ENCODE assay signal across 8 cellular contexts in genomic region chr10:99329238-99329890, GRCh38. TPM values are rescaled to one million over a fixed set of nuclear protein-coding genes. Genes with fewer than 3 reads are reported as not detected.
DNase-seq lines count a peak whose midpoint lies in the region; ATAC-seq and TF ChIP-seq lines count a peak whose summit lies in the region.

TSS of gene CNNM1 (plus strand) at chr10:99329356. CDS start at chr10:99329388, 32 bp downstream.

- intact Hi-C loops in activated naive CD4-positive, alpha-beta T cell treated with anti-CD3 and anti-CD28 coated beads for 36 hours (cut with micrococcal nuclease): no loop called here
- intact Hi-C loops in left cardiac atrium (cut with DNase I): no loop called here
- intact Hi-C loops in prostate gland (cut with DNase I): no loop called here

- H3K36me3 Mint-ChIP-seq in activated naive CD4-positive, alpha-beta T cell treated with anti-CD3 and anti-CD28 coated beads for 36 hours (ENCODE audit: low read depth): peaks cover 3% of the 10 kb centered on the region

- H3K36me3 ChIP-seq in MG63 (no peaks in the 10 kb centered on the region), prostate gland (no peaks in the 10 kb centered on the region)

- H3K9me3 ChIP-seq in MG63 (no peaks in the 10 kb centered on the region), prostate gland (no peaks in the 10 kb centered on the region)

- H3K27ac ChIP-seq in prostate gland: peak within 1 kb of the TSS in 1 of 2 donors; percentile 52

- in situ Hi-C loops in Caki2 (cut with HindIII; ENCODE audit: low pct_unique_long_range_greater_than_20kb, low sequenced_read_pairs): no loop called here

- H3K4me1 ChIP-seq in prostate gland (replicated peaks): no peaks in the 10 kb centered on the region

- H3K9me3 Mint-ChIP-seq in activated naive CD4-positive, alpha-beta T cell treated with anti-CD3 and anti-CD28 coated beads for 36 hours: no peaks in the 10 kb centered on the region

- H3K27me3 ChIP-seq in MG63: peaks cover 7% of the 10 kb centered on the region
- H3K27me3 ChIP-seq in prostate gland (replicated peaks; ENCODE audit: insufficient read depth): no peaks in the 10 kb centered on the region

- H3K27ac Mint-ChIP-seq in activated naive CD4-positive, alpha-beta T cell treated with anti-CD3 and anti-CD28 coated beads for 36 hours: no peak within 1 kb of the TSS

- peaks cover 16% of the 10 kb centered on the region for H3K4me1 Mint-ChIP-seq in activated naive CD4-positive, alpha-beta T cell treated with anti-CD3 and anti-CD28 coated beads for 36 hours (ENCODE audit: low read depth)

- peak within 1 kb of the TSS; percentile 33 for H3K4me3 ChIP-seq in MG63
- peak within 1 kb of the TSS; percentile 45 to 53 for H3K4me3 ChIP-seq in prostate gland

- H3K4me3 Mint-ChIP-seq in activated naive CD4-positive, alpha-beta T cell treated with anti-CD3 and anti-CD28 coated beads for 36 hours: peak within 1 kb of the TSS; percentile 58

- WGBS in prostate gland: 0% methylated on average over 25 of the region's 69 CpGs

- peak; percentile 77 for ATAC-seq in GM21390 (IDR thresholded peaks at IDR 0.05; ENCODE audit: unreplicated experiment)
- peak; percentile 73 for ATAC-seq in left cardiac atrium

- TF ChIP-seq CTCF in prostate gland (IDR thresholded peaks at IDR 0.05): no peak

- DNase-seq in Caki2 (ENCODE audit: low read depth) (peak; percentile 66), MG63 (peak; percentile 26), left cardiac atrium (peak; percentile 34), prostate gland (ENCODE audit: low spot score) (peak; percentile 40), amniotic stem cell (lab: John Stamatoyannopoulos, UW) (no peak), GDM1 (lab: John Stamatoyannopoulos, UW) (no peak)
- DNase-seq in activated naive CD4-positive, alpha-beta T cell treated with anti-CD3 and anti-CD28 coated beads for 36 hours: peak; percentile 56

- peaks cover 30% of the 10 kb centered on the region for H3K27me3 Mint-ChIP-seq in activated naive CD4-positive, alpha-beta T cell treated with anti-CD3 and anti-CD28 coated beads for 36 hours (ENCODE audit: low read depth)

- CTCF ChIA-PET in activated naive CD4-positive, alpha-beta T cell treated with anti-CD3 and anti-CD28 coated beads for 36 hours (lab: Charles Lee): interaction anchor here (1.0 kb wide), 1 partner anchor 863 kb away, joined by 3 read pairs; no protein-coding TSS in a partner anchor

- TF ChIP-seq POLR2A in prostate gland (IDR thresholded peaks at IDR 0.05): peak; percentile 29

RNA-seq across cellular contexts. Expression of gene CNNM1, which starts in this region (rescaled TPM):
- 3.6 and 5.2 TPM in 2 replicates for total RNA-seq in Caki2 (2014; rRNA removed; shearing (Covaris generic); ENCODE audit: low replicate concordance)
- total RNA-seq in MG63 (2014; rRNA removed; shearing (Covaris generic); ENCODE audit: low replicate concordance): 0.13 TPM in 1 of 2 replicates, not detected in the other
- 1 to 10 TPM in 1 of 2 experiments, under 1 TPM in 1; 0.81 to 1.0 TPM for total RNA-seq in activated naive CD4-positive, alpha-beta T cell treated with anti-CD3 and anti-CD28 coated beads for 36 hours
- under 1 TPM; 0.05 to 0.15 TPM for total RNA-seq in left cardiac atrium
- 10 to 100 TPM in 1 of 2 donors, 1 to 10 TPM in 1; 4.2 to 36.1 TPM for total RNA-seq in prostate gland

Comparison
In these comparisons a context has a peak if more than half of its experiments do, and no peak if none do; other contexts are left out.
1. Peak in DNase-seq and H3K4me3 ChIP-seq in MG63; RNA of the gene not detected or under 1 TPM.
2. Peak in DNase-seq and ATAC-seq in left cardiac atrium; RNA of the gene not detected or under 1 TPM.
3. DNase-seq: peak in Caki2 (single experiment), activated naive CD4-positive, alpha-beta T cell treated with anti-CD3 and anti-CD28 coated beads for 36 hours (single experiment) and prostate gland (single experiment); none in amniotic stem cell (single experiment) and GDM1 (single experiment).